ENCODE assay signal across 4 cellular contexts in the genomic region with DNA sequence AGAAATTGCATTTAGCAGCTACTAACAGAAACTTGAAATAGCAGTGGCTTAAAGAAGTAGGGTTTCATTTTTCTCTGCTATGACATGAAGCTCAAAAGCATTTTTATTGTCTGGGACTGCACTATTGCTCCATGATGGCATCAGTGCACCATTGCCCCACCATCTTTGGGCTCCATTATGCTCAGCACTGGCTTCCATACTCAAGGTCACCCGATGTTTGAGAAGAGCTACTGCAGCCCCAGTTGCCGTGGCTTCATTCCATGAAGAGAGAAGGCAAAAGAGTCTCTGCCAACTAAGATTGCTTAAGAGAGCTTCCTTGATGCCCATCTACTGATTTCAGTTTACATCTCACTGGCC.
TF ChIP-seq lines count a peak whose summit lies in the region.

No MANE protein-coding gene starts in this region.

TF ChIP-seq in SK-N-SH treated with all-trans-retinoic acid at 6 μM for 48 hours, 23 proteins besides CTCF, POLR2A, EP300 and RAD21 (continued from another document):
- TF ChIP-seq PATZ1 (CRISPR knock-in tag; IDR thresholded peaks at IDR 0.05; ENCODE audit: borderline replicate concordance), result no peak
- no peak for TF ChIP-seq RARB (CRISPR knock-in tag; IDR thresholded peaks at IDR 0.05)
- TF ChIP-seq, protein P1, sequence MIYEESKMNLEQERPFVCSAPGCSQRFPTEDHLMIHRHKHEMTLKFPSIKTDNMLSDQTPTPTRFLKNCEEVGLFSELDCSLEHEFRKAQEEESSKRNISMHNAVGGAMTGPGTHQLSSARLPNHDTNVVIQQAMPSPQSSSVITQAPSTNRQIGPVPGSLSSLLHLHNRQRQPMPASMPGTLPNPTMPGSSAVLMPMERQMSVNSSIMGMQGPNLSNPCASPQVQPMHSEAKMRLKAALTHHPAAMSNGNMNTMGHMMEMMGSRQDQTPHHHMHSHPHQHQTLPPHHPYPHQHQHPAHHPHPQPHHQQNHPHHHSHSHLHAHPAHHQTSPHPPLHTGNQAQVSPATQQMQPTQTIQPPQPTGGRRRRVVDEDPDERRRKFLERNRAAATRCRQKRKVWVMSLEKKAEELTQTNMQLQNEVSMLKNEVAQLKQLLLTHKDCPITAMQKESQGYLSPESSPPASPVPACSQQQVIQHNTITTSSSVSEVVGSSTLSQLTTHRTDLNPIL (CRISPR knock-in tag; IDR thresholded peaks at IDR 0.05; ENCODE audit: low read depth), result 0 out of 2 replicates have a peak, but pooled peaks have one; percentile 13
- no peak for TF ChIP-seq ZNF565 (CRISPR knock-in tag; conservative IDR thresholded peaks at IDR 0.05; ENCODE audit: low read depth)
- TF ChIP-seq TOX (CRISPR knock-in tag; IDR thresholded peaks at IDR 0.05; ENCODE audit: borderline replicate concordance), result no peak
- TF ChIP-seq ZFP3 (CRISPR knock-in tag; IDR thresholded peaks at IDR 0.05), result peak; percentile 54; the same call in 1 of the 2 replicates

TF ChIP-seq in SK-N-SH, 30 proteins besides CTCF, POLR2A, EP300 and RAD21 (continued from another document):
- TF ChIP-seq IRF3 (IDR thresholded peaks at IDR 0.05; ENCODE audit: low read depth, low read length), result no peak
- TF ChIP-seq RXRA (IDR thresholded peaks at IDR 0.05; ENCODE audit: borderline replicate concordance, low read depth), result no peak
- no peak for TF ChIP-seq TEAD4 (IDR thresholded peaks at IDR 0.05; ENCODE audit: borderline replicate concordance, insufficient read depth)
- TF ChIP-seq SMC3 (IDR thresholded peaks at IDR 0.05; ENCODE audit: low read depth, low read length), result no peak
- no peak for TF ChIP-seq MEF2A (IDR thresholded peaks at IDR 0.05; ENCODE audit: borderline replicate concordance, low read depth)
- TF ChIP-seq, protein P2, sequence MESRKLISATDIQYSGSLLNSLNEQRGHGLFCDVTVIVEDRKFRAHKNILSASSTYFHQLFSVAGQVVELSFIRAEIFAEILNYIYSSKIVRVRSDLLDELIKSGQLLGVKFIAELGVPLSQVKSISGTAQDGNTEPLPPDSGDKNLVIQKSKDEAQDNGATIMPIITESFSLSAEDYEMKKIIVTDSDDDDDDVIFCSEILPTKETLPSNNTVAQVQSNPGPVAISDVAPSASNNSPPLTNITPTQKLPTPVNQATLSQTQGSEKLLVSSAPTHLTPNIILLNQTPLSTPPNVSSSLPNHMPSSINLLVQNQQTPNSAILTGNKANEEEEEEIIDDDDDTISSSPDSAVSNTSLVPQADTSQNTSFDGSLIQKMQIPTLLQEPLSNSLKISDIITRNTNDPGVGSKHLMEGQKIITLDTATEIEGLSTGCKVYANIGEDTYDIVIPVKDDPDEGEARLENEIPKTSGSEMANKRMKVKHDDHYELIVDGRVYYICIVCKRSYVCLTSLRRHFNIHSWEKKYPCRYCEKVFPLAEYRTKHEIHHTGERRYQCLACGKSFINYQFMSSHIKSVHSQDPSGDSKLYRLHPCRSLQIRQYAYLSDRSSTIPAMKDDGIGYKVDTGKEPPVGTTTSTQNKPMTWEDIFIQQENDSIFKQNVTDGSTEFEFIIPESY (IDR thresholded peaks at IDR 0.05; ENCODE audit: borderline replicate concordance, low read depth), result no peak
- TF ChIP-seq TAF1 (IDR thresholded peaks at IDR 0.05; ENCODE audit: borderline replicate concordance, low read depth, low read length), result no peak
- no peak for TF ChIP-seq FOSL2 (IDR thresholded peaks at IDR 0.05; ENCODE audit: borderline replicate concordance, low read depth)
- no peak for TF ChIP-seq POLR2AphosphoS5 (IDR thresholded peaks at IDR 0.05; ENCODE audit: low read depth, low read length)
- no peak for TF ChIP-seq YY1 (IDR thresholded peaks at IDR 0.05; ENCODE audit: low read depth)
- no peak for TF ChIP-seq NFIC (IDR thresholded peaks at IDR 0.05; ENCODE audit: borderline replicate concordance)
- TF ChIP-seq RFX5 (IDR thresholded peaks at IDR 0.05; ENCODE audit: low read length), result no peak
- TF ChIP-seq USF1 (IDR thresholded peaks at IDR 0.05; ENCODE audit: borderline replicate concordance, low read depth), result no peak
- TF ChIP-seq, protein P3, sequence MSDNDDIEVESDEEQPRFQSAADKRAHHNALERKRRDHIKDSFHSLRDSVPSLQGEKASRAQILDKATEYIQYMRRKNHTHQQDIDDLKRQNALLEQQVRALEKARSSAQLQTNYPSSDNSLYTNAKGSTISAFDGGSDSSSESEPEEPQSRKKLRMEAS (IDR thresholded peaks at IDR 0.05; ENCODE audit: low read depth), result no peak
TF ChIP-seq in SK-N-SH: peak in this region for 0.

TF ChIP-seq in IMR-90, 13 proteins besides CTCF, POLR2A, EP300 and RAD21 (continued from another document):
- TF ChIP-seq, protein P4, sequence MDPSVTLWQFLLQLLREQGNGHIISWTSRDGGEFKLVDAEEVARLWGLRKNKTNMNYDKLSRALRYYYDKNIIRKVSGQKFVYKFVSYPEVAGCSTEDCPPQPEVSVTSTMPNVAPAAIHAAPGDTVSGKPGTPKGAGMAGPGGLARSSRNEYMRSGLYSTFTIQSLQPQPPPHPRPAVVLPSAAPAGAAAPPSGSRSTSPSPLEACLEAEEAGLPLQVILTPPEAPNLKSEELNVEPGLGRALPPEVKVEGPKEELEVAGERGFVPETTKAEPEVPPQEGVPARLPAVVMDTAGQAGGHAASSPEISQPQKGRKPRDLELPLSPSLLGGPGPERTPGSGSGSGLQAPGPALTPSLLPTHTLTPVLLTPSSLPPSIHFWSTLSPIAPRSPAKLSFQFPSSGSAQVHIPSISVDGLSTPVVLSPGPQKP (IDR thresholded peaks at IDR 0.05; ENCODE audit: borderline replicate concordance, low read depth, low read length), result no peak
- TF ChIP-seq USF2 (IDR thresholded peaks at IDR 0.05; ENCODE audit: low read depth, low read length) (no peak), MAFK (IDR thresholded peaks at IDR 0.05; ENCODE audit: low read depth, low read length) (no peak), RCOR1 (IDR thresholded peaks at IDR 0.05; ENCODE audit: insufficient replicate concordance, low read length) (no peak), BHLHE40 (IDR thresholded peaks at IDR 0.05; ENCODE audit: low read depth, low read length) (no peak), MXI1 (IDR thresholded peaks at IDR 0.05; ENCODE audit: borderline replicate concordance, low read depth, low read length) (no peak), FOS (IDR thresholded peaks at IDR 0.05; ENCODE audit: low read depth, low read length) (no peak), CHD1 (IDR thresholded peaks at IDR 0.05; ENCODE audit: low read depth, low read length) (no peak), MAZ (IDR thresholded peaks at IDR 0.05; ENCODE audit: borderline replicate concordance, low read depth, low read length) (no peak), SMC3 (IDR thresholded peaks at IDR 0.05; ENCODE audit: low read depth, low read length) (no peak), RFX5 (IDR thresholded peaks at IDR 0.05; ENCODE audit: low read depth, low read length) (no peak), CEBPB (IDR thresholded peaks at IDR 0.05; ENCODE audit: low read depth, low read length) (no peak)

TF ChIP-seq in neural cell, 6 proteins besides CTCF, POLR2A, EP300 and RAD21 (continued from another document):
- TF ChIP-seq, protein P5, sequence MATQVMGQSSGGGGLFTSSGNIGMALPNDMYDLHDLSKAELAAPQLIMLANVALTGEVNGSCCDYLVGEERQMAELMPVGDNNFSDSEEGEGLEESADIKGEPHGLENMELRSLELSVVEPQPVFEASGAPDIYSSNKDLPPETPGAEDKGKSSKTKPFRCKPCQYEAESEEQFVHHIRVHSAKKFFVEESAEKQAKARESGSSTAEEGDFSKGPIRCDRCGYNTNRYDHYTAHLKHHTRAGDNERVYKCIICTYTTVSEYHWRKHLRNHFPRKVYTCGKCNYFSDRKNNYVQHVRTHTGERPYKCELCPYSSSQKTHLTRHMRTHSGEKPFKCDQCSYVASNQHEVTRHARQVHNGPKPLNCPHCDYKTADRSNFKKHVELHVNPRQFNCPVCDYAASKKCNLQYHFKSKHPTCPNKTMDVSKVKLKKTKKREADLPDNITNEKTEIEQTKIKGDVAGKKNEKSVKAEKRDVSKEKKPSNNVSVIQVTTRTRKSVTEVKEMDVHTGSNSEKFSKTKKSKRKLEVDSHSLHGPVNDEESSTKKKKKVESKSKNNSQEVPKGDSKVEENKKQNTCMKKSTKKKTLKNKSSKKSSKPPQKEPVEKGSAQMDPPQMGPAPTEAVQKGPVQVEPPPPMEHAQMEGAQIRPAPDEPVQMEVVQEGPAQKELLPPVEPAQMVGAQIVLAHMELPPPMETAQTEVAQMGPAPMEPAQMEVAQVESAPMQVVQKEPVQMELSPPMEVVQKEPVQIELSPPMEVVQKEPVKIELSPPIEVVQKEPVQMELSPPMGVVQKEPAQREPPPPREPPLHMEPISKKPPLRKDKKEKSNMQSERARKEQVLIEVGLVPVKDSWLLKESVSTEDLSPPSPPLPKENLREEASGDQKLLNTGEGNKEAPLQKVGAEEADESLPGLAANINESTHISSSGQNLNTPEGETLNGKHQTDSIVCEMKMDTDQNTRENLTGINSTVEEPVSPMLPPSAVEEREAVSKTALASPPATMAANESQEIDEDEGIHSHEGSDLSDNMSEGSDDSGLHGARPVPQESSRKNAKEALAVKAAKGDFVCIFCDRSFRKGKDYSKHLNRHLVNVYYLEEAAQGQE (IDR thresholded peaks at IDR 0.05; ENCODE audit: borderline replicate concordance), result no peak
- no peak for TF ChIP-seq TAF1 (IDR thresholded peaks at IDR 0.05; ENCODE audit: low read depth)
TF ChIP-seq in neural cell: peak in this region for 0.
